In genomic region chr11:67382481-67383136, GRCh38 we compare ENCODE assay signal across 1 cellular context.
TF ChIP-seq lines count a peak whose summit lies in the region.

No MANE protein-coding gene starts in this region.

TF ChIP-seq in H1, 55 proteins besides CTCF, POLR2A, EP300 and RAD21 (continued from another document):
- TF ChIP-seq CHD7 (IDR thresholded peaks at IDR 0.05; ENCODE audit: insufficient replicate concordance, low read length) (no peak), JUND (IDR thresholded peaks at IDR 0.05; ENCODE audit: low read length) (peak; percentile 56; the same call in 1 of the 2 replicates), YY1 (IDR thresholded peaks at IDR 0.05; ENCODE audit: low read depth, low read length) (0 out of 2 replicates have a peak, but pooled peaks have one; percentile 11)
